21 cellular contexts compared by ENCODE assay signal in genomic region chr5:59773286-59773685, GRCh38.
"Had no signal": no experiment of that assay in that cellular context is flagged by ENCODE, and none has a peak within 500 bp of the region (broad histone marks: within the 10 kb centered on the region; RNA-seq: fewer than 3 reads in every experiment).

No MANE protein-coding gene starts in this region.

- DNase-seq: activated CD4-positive, alpha-beta T cell treated with anti-CD3 and anti-CD28 coated beads, Interleukin-2, amount 50 U/mL, for 48 hours; activated CD8-positive, alpha-beta memory T cell treated with anti-CD3 and anti-CD28 coated beads, Interleukin-2, amount 10 ng/mL, durations not matched to agents 7 days and 5 days; activated gamma-delta T cell treated with Interleukin-2 at 50 U/mL for 16 hours; activated naive CD8-positive, alpha-beta T cell treated with anti-CD3 and anti-CD28 coated beads for 36 hours; activated T-cell treated with anti-CD3 and anti-CD28 coated beads, Interleukin-2, amount 50 U/mL, for 24 hours; aorta; caudate nucleus; effector memory CD8-positive, alpha-beta T cell; immature natural killer cell; left ventricle myocardium inferior; mesenchymal stem cell; ovary; stimulated activated CD4-positive, alpha-beta T cell treated with anti-CD3 and anti-CD28 coated beads, Interleukin-4, amount 100 ng/mL, for 1 hour; stimulated activated CD8-positive, alpha-beta memory T cell treated with anti-CD3 and anti-CD28 coated beads, Interleukin-4, amount 100 ng/mL, for 48 hours; stimulated activated naive CD8-positive, alpha-beta T cell treated with anti-CD3 and anti-CD28 coated beads, Interleukin-15, Interleukin-2, amounts not matched to agents 100 U/mL and 50 U/mL, for 24 hours; SW 1271; upper lobe of left lung had no signal

- H3K27me3 ChIP-seq: ovary, suprapubic skin, upper lobe of left lung had no signal

- H3K27ac ChIP-seq: left ventricle myocardium inferior, ovary, suprapubic skin, upper lobe of left lung had no signal

- H3K9me3 ChIP-seq: left ventricle myocardium inferior, ovary, suprapubic skin, upper lobe of left lung had no signal

- H3K4me1 Mint-ChIP-seq: activated CD8-positive, alpha-beta memory T cell treated with anti-CD3 and anti-CD28 coated beads, Interleukin-2, amount 10 ng/mL, durations not matched to agents 7 days and 5 days had no signal

- H3K27ac Mint-ChIP-seq: activated CD8-positive, alpha-beta memory T cell treated with anti-CD3 and anti-CD28 coated beads, Interleukin-2, amount 10 ng/mL, durations not matched to agents 7 days and 5 days; activated naive CD8-positive, alpha-beta T cell treated with anti-CD3 and anti-CD28 coated beads for 36 hours; activated T-cell treated with anti-CD3 and anti-CD28 coated beads, Interleukin-2, amount 50 U/mL, for 24 hours; effector memory CD8-positive, alpha-beta T cell; immature natural killer cell; T-helper 2 cell treated with Interferon-gamma antibody and Interleukin-4, amounts not matched to agents 5 μg/mL and 100 μg/mL, for 36 hours had no signal

- H3K4me3 Mint-ChIP-seq: activated CD8-positive, alpha-beta memory T cell treated with anti-CD3 and anti-CD28 coated beads, Interleukin-2, amount 10 ng/mL, durations not matched to agents 7 days and 5 days; activated naive CD8-positive, alpha-beta T cell treated with anti-CD3 and anti-CD28 coated beads for 36 hours; activated T-cell treated with anti-CD3 and anti-CD28 coated beads, Interleukin-2, amount 50 U/mL, for 24 hours; effector memory CD8-positive, alpha-beta T cell; immature natural killer cell; neural crest cell; T-helper 2 cell treated with Interferon-gamma antibody and Interleukin-4, amounts not matched to agents 5 μg/mL and 100 μg/mL, for 36 hours had no signal

- H3K9me3 Mint-ChIP-seq: activated naive CD8-positive, alpha-beta T cell treated with anti-CD3 and anti-CD28 coated beads for 36 hours; activated T-cell treated with anti-CD3 and anti-CD28 coated beads, Interleukin-2, amount 50 U/mL, for 24 hours; effector memory CD8-positive, alpha-beta T cell; neural crest cell; T-helper 2 cell treated with Interferon-gamma antibody and Interleukin-4, amounts not matched to agents 5 μg/mL and 100 μg/mL, for 36 hours had no signal

- H3K36me3 Mint-ChIP-seq: activated CD8-positive, alpha-beta memory T cell treated with anti-CD3 and anti-CD28 coated beads, Interleukin-2, amount 10 ng/mL, durations not matched to agents 7 days and 5 days; activated naive CD8-positive, alpha-beta T cell treated with anti-CD3 and anti-CD28 coated beads for 36 hours had no signal

- H3K4me3 ChIP-seq: left ventricle myocardium inferior, ovary, suprapubic skin, upper lobe of left lung had no signal

- ATAC-seq: activated CD4-positive, CD25-positive, alpha-beta regulatory T cell treated with anti-CD3 and anti-CD28 coated beads, Interleukin-2, amount 50 U/mL, for 24 hours; activated CD8-positive, alpha-beta memory T cell treated with anti-CD3 and anti-CD28 coated beads, Interleukin-2, amount 10 ng/mL, durations not matched to agents 7 days and 5 days; effector memory CD8-positive, alpha-beta T cell; stimulated activated naive CD8-positive, alpha-beta T cell treated with anti-CD3 and anti-CD28 coated beads, Interleukin-15, Interleukin-2, amounts not matched to agents 100 U/mL and 50 U/mL, for 24 hours had no signal

- H3K36me3 ChIP-seq: left ventricle myocardium inferior, ovary, suprapubic skin, upper lobe of left lung had no signal
